Comparison of ENCODE assay signal across 24 cellular contexts in the genomic region with DNA sequence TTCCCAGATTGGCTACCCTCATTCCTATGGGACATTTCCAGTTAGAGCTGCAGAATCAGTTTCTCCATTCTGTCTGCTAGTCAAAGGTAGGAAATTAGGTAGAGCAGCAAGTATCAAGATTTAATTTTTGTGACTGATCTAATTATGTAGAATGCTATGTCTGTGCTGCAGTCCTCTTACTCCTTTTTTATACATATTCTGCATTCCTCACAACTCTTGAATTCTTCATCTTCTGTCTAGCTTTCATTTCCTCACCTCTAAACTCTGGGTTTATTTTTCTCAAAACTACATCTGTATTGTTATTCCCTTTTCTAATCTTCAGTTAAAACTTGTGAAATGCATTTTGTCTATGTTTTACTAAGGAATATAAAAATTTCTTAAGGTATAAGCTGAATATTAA. TPM values are rescaled to one million over a fixed set of nuclear protein-coding genes. Genes with fewer than 3 reads are reported as not detected.
DNase-seq lines count a peak whose midpoint lies in the region; ATAC-seq, FAIRE-seq and TF ChIP-seq lines count a peak whose summit lies in the region.
"Had no signal": no experiment of that assay in that cellular context is flagged by ENCODE, and none has a peak within 500 bp of the region (broad histone marks: within the 10 kb centered on the region; RNA-seq: fewer than 3 reads in every experiment).

No MANE protein-coding gene starts in this region.

- TF ChIP-seq POLR2A in IMR-90 (IDR thresholded peaks at IDR 0.05; ENCODE audit: low read depth, low read length) (no peak), testis (IDR thresholded peaks at IDR 0.05) (no peak)

- H3K4ac ChIP-seq in IMR-90 (ENCODE audit: low read depth, low read length): no peak overlapping the region

- no peak overlapping the region for H4K8ac ChIP-seq in IMR-90 (ENCODE audit: low read depth in 2 of 2, low read length in 2 of 2)

- H3K27ac Mint-ChIP-seq in CD14-positive monocyte: no peak overlapping the region
- H3K27ac Mint-ChIP-seq: CD4-positive, alpha-beta memory T cell had no signal

- H3K9me3 ChIP-seq in IMR-90 (ENCODE audit: control insufficient read depth, insufficient read depth, low read length) (no peaks in the 10 kb centered on the region), small intestine (ENCODE audit: control insufficient read depth, low read depth) (no peaks in the 10 kb centered on the region), testis (no peaks in the 10 kb centered on the region)

- H3K4me3 Mint-ChIP-seq in CD14-positive monocyte: no peak overlapping the region
- H3K4me3 Mint-ChIP-seq: CD4-positive, alpha-beta memory T cell had no signal

- dilution Hi-C loops in IMR-90 (cut with HindIII; ENCODE audit: low sequenced_read_pairs, unreplicated experiment): no loop called here

- POLR2A ChIA-PET in IMR-90 (lab: Charles Lee; ENCODE audit: unreplicated experiment): no interaction called here

- H3K27me3 ChIP-seq in IMR-90 (ENCODE audit: control insufficient read depth, insufficient read depth, low read length) (no peaks in the 10 kb centered on the region), small intestine (ENCODE audit: control insufficient read depth in 2 of 2, insufficient read depth in 2 of 2, low read length in 2 of 2) (no peaks in the 10 kb centered on the region), testis (no peaks in the 10 kb centered on the region)
- H3K27me3 ChIP-seq: BLaER1 had no signal

- CTCF ChIA-PET in IMR-90 (lab: Yijun Ruan, JAX): interaction anchor here (0.6 to 1.5 kb wide), 4 partner anchors 42 to 556 kb away, joined by 3 read pairs; a partner anchor contains a TSS

- TF ChIP-seq CTCF in IMR-90 (conservative IDR thresholded peaks at IDR 0.05; ENCODE audit: low read depth, low read length) (no peak), fibroblast of the aortic adventitia (IDR thresholded peaks at IDR 0.05; ENCODE audit: insufficient read depth, low read length) (no peak), CD14-positive monocyte (IDR thresholded peaks at IDR 0.05) (no peak), testis (IDR thresholded peaks at IDR 0.05) (no peak)

- H2AK5ac ChIP-seq in IMR-90 (ENCODE audit: low read depth, low read length): no peak overlapping the region

- H3K9ac ChIP-seq in IMR-90 (ENCODE audit: low read depth, low read length): no peak overlapping the region
- H3K9ac ChIP-seq: BLaER1 had no signal

- no peak overlapping the region for H4K91ac ChIP-seq in IMR-90 (ENCODE audit: insufficient read depth, low read depth, low read length)

- no peaks in the 10 kb centered on the region for H3K4me1 Mint-ChIP-seq in CD14-positive monocyte
- H3K4me1 Mint-ChIP-seq: CD4-positive, alpha-beta memory T cell had no signal

- no peak overlapping the region for H3K23ac ChIP-seq in IMR-90 (ENCODE audit: low read depth, low read length)

- no peak overlapping the region for H2BK120ac ChIP-seq in IMR-90 (ENCODE audit: low read depth, low read length)

- peaks cover 23 to 35% of the 10 kb centered on the region in 2 experiments for H3K79me1 ChIP-seq in IMR-90 (ENCODE audit: low read depth in 1 of 2, low read length in 2 of 2)

- H3K36me3 Mint-ChIP-seq in CD14-positive monocyte: peaks cover 12 to 29% of the 10 kb centered on the region in 2 donors

- peak; percentile 59 for FAIRE-seq in small intestine (lab: Jason Lieb, UNC)
- FAIRE-seq: GM12891, H1 had no signal

- DNase-seq in IMR-90 (no peak), amniotic epithelial cell (ENCODE audit: low read depth) (peak; percentile 7), fibroblast of the aortic adventitia (ENCODE audit: low read depth) (peak; percentile 6), small intestine (no peak), CD14-positive monocyte (ENCODE audit: low spot score) (no peak), testis (no peak)
- DNase-seq in activated naive CD4-positive, alpha-beta T cell treated with Interleukin-2 at 50 U/mL for 16 hours: no peak
- DNase-seq: ACHN; CD4-positive, alpha-beta memory T cell; COR-L47; EL; GDM1; HCEC 1CT; NCI-H1105; NCI-H1436 treated with DMSO at 0.1 percent for 48 hours; NCI-H1930; NCI-H2107; NCI-H524 treated with DMSO at 0.1 percent for 48 hours; NCI-H774 had no signal

- H2AFZ ChIP-seq in IMR-90 (replicated peaks; ENCODE audit: low read length, poor library complexity): no peak overlapping the region

- no peaks in the 10 kb centered on the region for H3K27me3 Mint-ChIP-seq in CD14-positive monocyte (ENCODE audit: low read depth in 3 of 3)
- H3K27me3 Mint-ChIP-seq: CD4-positive, alpha-beta memory T cell had no signal

- in situ Hi-C loops in IMR-90 (cut with MboI; ENCODE audit: low sequenced_read_pairs): no loop called here

- H3K4me3 ChIP-seq in IMR-90 (ENCODE audit: insufficient read depth, low read depth, low read length): no peak overlapping the region
- no peak overlapping the region for H3K4me3 ChIP-seq in fibroblast of the aortic adventitia (ENCODE audit: low read depth, low read length)
- no peak overlapping the region for H3K4me3 ChIP-seq in small intestine (ENCODE audit: low read depth in 1 of 2, low read length in 2 of 2)
- H3K4me3 ChIP-seq in testis: no peak overlapping the region
- H3K4me3 ChIP-seq: BLaER1 had no signal

- ATAC-seq in IMR-90 (ENCODE audit: low read depth) (peak; percentile 69; the same call in 1 of the 2 replicates), HG02852 (IDR thresholded peaks at IDR 0.05; ENCODE audit: unreplicated experiment) (no peak)

- H3K27ac ChIP-seq in IMR-90 (ENCODE audit: insufficient read depth, low read length) (no peak overlapping the region; the same call in 1 of the 2 replicates), small intestine (ENCODE audit: low read depth in 1 of 2, low read length in 1 of 2) (no peak overlapping the region), testis (no peak overlapping the region)
- H3K27ac ChIP-seq: BLaER1, HL-60 had no signal

- H2AK9ac ChIP-seq in IMR-90 (replicated peaks; ENCODE audit: low read depth, low read length, poor library complexity): no peak overlapping the region

- H4K5ac ChIP-seq in IMR-90 (ENCODE audit: low read depth, low read length): no peak overlapping the region

- no peak for TF ChIP-seq RAD21 in IMR-90 (IDR thresholded peaks at IDR 0.05; ENCODE audit: low read length)

- peak overlapping the region; percentile 24 for H2BK5ac ChIP-seq in IMR-90 (ENCODE audit: low read depth, low read length, poor library complexity, severe bottlenecking)

- peaks cover 10% of the 10 kb centered on the region; the same call in 1 of the 2 replicates for H3K4me1 ChIP-seq in IMR-90 (ENCODE audit: control insufficient read depth, insufficient read depth, low read length)
- no peaks in the 10 kb centered on the region for H3K4me1 ChIP-seq in small intestine (ENCODE audit: control insufficient read depth in 2 of 2, insufficient read depth in 1 of 2, low read depth in 1 of 2, low read length in 1 of 2)
- no peaks in the 10 kb centered on the region for H3K4me1 ChIP-seq in testis

- no peak overlapping the region for H3K56ac ChIP-seq in IMR-90 (ENCODE audit: extremely low read depth, insufficient read depth, low read length)

- no peak overlapping the region for H2BK20ac ChIP-seq in IMR-90 (ENCODE audit: low read depth, low read length)

- no peak overlapping the region for H3K18ac ChIP-seq in IMR-90 (ENCODE audit: low read depth, low read length)

- no peaks in the 10 kb centered on the region for H3K9me3 Mint-ChIP-seq in CD14-positive monocyte

- H3K36me3 ChIP-seq in IMR-90 (ENCODE audit: control insufficient read depth, insufficient read depth, low read length): no peaks in the 10 kb centered on the region; the same call in 1 of the 2 replicates
- H3K36me3 ChIP-seq in small intestine (ENCODE audit: control insufficient read depth in 2 of 2, insufficient read depth in 2 of 2, low read length in 2 of 2): no peaks in the 10 kb centered on the region
- H3K36me3 ChIP-seq in testis (ENCODE audit: low read depth, missing control alignments): no peaks in the 10 kb centered on the region

- intact Hi-C loops in IMR-90 (cut with micrococcal nuclease): no loop called here
- intact Hi-C loops in CD14-positive monocyte (cut with micrococcal nuclease): no loop called here
- intact Hi-C loops in testis (cut with DNase I; ENCODE audit: low total_unique reads): no loop called here

- H2BK15ac ChIP-seq in IMR-90 (ENCODE audit: low read depth, low read length): no peak overlapping the region

- BruUV-seq in IMR-90 (replicated peaks; lab: Mats Ljungman, UMichigan): no TSS peak

- no peak overlapping the region for H3K14ac ChIP-seq in IMR-90 (replicated peaks; ENCODE audit: low read depth, low read length)

- peak overlapping the region; percentile 87 for H3K4me2 ChIP-seq in IMR-90 (ENCODE audit: low read depth, low read length)
- H3K4me2 ChIP-seq: BLaER1 had no signal

- 0 out of 2 replicates have a peak, but pooled peaks cover 5% of the 10 kb centered on the region for H3K9me1 ChIP-seq in IMR-90 (ENCODE audit: insufficient read depth, low read length)

- H4K20me1 ChIP-seq in IMR-90 (ENCODE audit: insufficient read depth, low read length): no peaks in the 10 kb centered on the region; the same call in 1 of the 2 replicates

RNA-seq across cellular contexts. Expression of a gene that starts 8.6 kb away (rescaled TPM):
- 6.3 and 16.9 TPM in 2 replicates for total RNA-seq in IMR-90 (2012; rRNA removed)
- 4.7 and 5.4 TPM in 2 replicates for polyA plus RNA-seq in IMR-90 (2012; rRNA removed)
- polyA plus RNA-seq in IMR-90 (2012; cell fraction: cytosol; rRNA removed): 0.20 and 0.66 TPM in 2 replicates
- 0.16 and 1.2 TPM in 2 replicates for polyA plus RNA-seq in IMR-90 (2012; cell fraction: nucleus; rRNA removed; ENCODE audit: low replicate concordance)
- total RNA-seq in fibroblast of the aortic adventitia (ENCODE audit: low replicate concordance): 21.3 and 23.3 TPM in 2 replicates
- 1 to 10 TPM in 1 of 3 donors, under 1 TPM in 2; 0.27 to 6.0 (median 0.45) TPM for polyA plus RNA-seq in small intestine
- 1 to 10 TPM; 1.4 to 1.5 TPM for polyA plus RNA-seq in CD14-positive monocyte
- 10 to 100 TPM; 25.1 to 46.0 TPM for total RNA-seq in testis
- 11.9 TPM for polyA plus RNA-seq in testis (ENCODE audit: insufficient read depth, low read depth, low replicate concordance)

RNA-seq across cellular contexts. Expression of a gene that starts 24.7 kb away (rescaled TPM):
- 10.4 and 12.8 TPM in 2 replicates for total RNA-seq in IMR-90 (2012; rRNA removed)
- 6.7 and 7.1 TPM in 2 replicates for polyA plus RNA-seq in IMR-90 (2012; rRNA removed)
- polyA plus RNA-seq in IMR-90 (2012; cell fraction: cytosol; rRNA removed): 3.7 and 4.3 TPM in 2 replicates
- 5.6 and 8.1 TPM in 2 replicates for polyA plus RNA-seq in IMR-90 (2012; cell fraction: nucleus; rRNA removed; ENCODE audit: low replicate concordance)
- total RNA-seq in fibroblast of the aortic adventitia (ENCODE audit: low replicate concordance): 24.9 and 26.4 TPM in 2 replicates
- polyA plus RNA-seq in small intestine: 10 to 100 TPM in 2 of 3 donors, 1 to 10 TPM in 1; 8.6 to 11.6 (median 10.4) TPM
- polyA plus RNA-seq in CD14-positive monocyte: 10 to 100 TPM in 1 of 2 donors, 1 to 10 TPM in 1; 9.7 to 14.6 TPM
- 10 to 100 TPM; 21.4 to 27.1 TPM for total RNA-seq in testis
- polyA plus RNA-seq in testis (ENCODE audit: insufficient read depth, low read depth, low replicate concordance): 16.9 TPM

RNA-seq across cellular contexts. Expression of a gene that starts 51.2 kb away (rescaled TPM):
- total RNA-seq in IMR-90 (2012; rRNA removed) (57.2 and 59.9 TPM in 2 replicates), fibroblast of the aortic adventitia (ENCODE audit: low replicate concordance) (23.6 and 84.0 TPM in 2 replicates), testis (10 to 100 TPM; 28.7 to 29.4 TPM)
- polyA plus RNA-seq in IMR-90 (2012; rRNA removed) (18.7 and 21.7 TPM in 2 replicates), small intestine (10 to 100 TPM in 1 of 3 donors, 1 to 10 TPM in 1, under 1 TPM in 1; 0.45 to 27.3 (median 1.6) TPM), CD14-positive monocyte (not detected), testis (ENCODE audit: insufficient read depth, low read depth, low replicate concordance) (34.1 TPM)
- polyA plus RNA-seq in IMR-90 (2012; cell fraction: cytosol; rRNA removed): 6.1 and 8.5 TPM in 2 replicates
- 1.6 and 13.0 TPM in 2 replicates for polyA plus RNA-seq in IMR-90 (2012; cell fraction: nucleus; rRNA removed; ENCODE audit: low replicate concordance)
- total RNA-seq: CD4-positive, alpha-beta memory T cell had no signal
- polyA plus RNA-seq: CD4-positive, alpha-beta memory T cell had no signal

Comparison
In these comparisons a context has a peak if more than half of its experiments do, and no peak if none do; other contexts are left out.
1. DNase-seq: peak in amniotic epithelial cell (single experiment) and fibroblast of the aortic adventitia (single experiment); none in IMR-90 (single experiment), small intestine (single experiment), CD14-positive monocyte (single experiment), testis (single experiment) and activated naive CD4-positive, alpha-beta T cell treated with Interleukin-2 at 50 U/mL for 16 hours (single experiment).